10 cellular contexts compared by ENCODE assay signal in the genomic region with DNA sequence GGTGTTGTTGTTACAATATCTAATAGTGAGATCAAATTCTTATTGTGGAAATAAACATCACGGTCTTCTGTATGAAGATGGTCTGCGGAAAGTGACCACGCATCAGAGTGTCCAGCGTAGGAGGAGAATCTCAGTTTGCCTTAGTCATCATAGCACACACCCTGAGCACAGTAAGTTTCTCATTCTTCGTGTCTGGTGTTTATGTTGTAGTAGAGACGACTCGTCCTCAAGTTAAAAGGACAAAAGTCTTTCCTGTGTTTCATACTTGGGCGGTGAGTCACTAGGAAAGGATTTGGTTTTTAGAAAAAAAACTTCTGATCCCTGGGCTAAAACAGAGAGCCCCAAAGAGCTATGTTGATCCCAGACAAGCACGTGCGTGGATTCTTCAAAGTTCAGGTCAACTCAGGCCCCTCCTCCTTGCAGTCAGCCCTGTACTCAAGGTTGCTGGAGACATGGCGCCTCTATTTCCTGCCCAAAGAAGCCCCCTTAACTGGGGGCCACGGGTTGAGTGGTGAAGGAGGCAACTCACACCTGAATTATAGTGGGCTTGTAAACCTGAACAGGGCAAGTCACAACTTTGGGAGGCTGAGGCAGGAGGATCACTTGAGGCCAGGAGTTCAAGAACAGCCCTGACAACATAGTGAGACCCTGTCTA.
A peak's percentile ranks its signal among the peaks of the same experiment; 100 is the strongest.
DNase-seq lines count a peak whose midpoint lies in the region; ATAC-seq, FAIRE-seq and TF ChIP-seq lines count a peak whose summit lies in the region.
"Had no signal": no experiment of that assay in that cellular context is flagged by ENCODE, and none has a peak within 500 bp of the region (broad histone marks: within the 10 kb centered on the region; RNA-seq: fewer than 3 reads in every experiment).

No MANE protein-coding gene starts in this region.

- H3K4me1 ChIP-seq in lower lobe of right lung, result peaks cover 30% of the 10 kb centered on the region
- H3K4me1 ChIP-seq in neuronal stem cell (ENCODE audit: control insufficient read depth in 2 of 2, insufficient read depth in 1 of 2, low read depth in 1 of 2, low read length in 2 of 2), result peaks cover 13 to 17% of the 10 kb centered on the region in 2 donors

- no peak overlapping the region for H2BK120ac ChIP-seq in neuronal stem cell (ENCODE audit: low read depth, low read length)

- H2AK5ac ChIP-seq in neuronal stem cell (ENCODE audit: low read depth, low read length), result no peak overlapping the region

- H3K14ac ChIP-seq in neuronal stem cell (ENCODE audit: low read length), result no peak overlapping the region

- H3K9me3 ChIP-seq in AG04450 (ENCODE audit: control insufficient read depth, insufficient read depth, low read length), result no peaks in the 10 kb centered on the region; the same call in 1 of the 2 replicates
- H3K9me3 ChIP-seq in lower lobe of right lung, result no peaks in the 10 kb centered on the region
- peaks cover 0 to 6% of the 10 kb centered on the region in 2 donors for H3K9me3 ChIP-seq in neuronal stem cell (replicated peaks in 1 of 2; ENCODE audit: control insufficient read depth in 2 of 2, insufficient read depth in 1 of 2, low read depth in 1 of 2, low read length in 2 of 2)
- H3K9me3 ChIP-seq: suprapubic skin had no signal

- no peak overlapping the region for H2BK12ac ChIP-seq in neuronal stem cell (ENCODE audit: low read length)

- TF ChIP-seq EP300 in Ishikawa (IDR thresholded peaks at IDR 0.05; ENCODE audit: borderline replicate concordance), result no peak

- no peak overlapping the region for H3K4me2 ChIP-seq in neuronal stem cell (ENCODE audit: insufficient read depth, low read length, poor library complexity, severe bottlenecking)

- no peaks in the 10 kb centered on the region for H3K27me3 ChIP-seq in AG04450 (ENCODE audit: control insufficient read depth, insufficient read depth, low read length)
- no peaks in the 10 kb centered on the region for H3K27me3 ChIP-seq in bronchial epithelial cell (ENCODE audit: control insufficient read depth, insufficient read depth, low read length)
- no peaks in the 10 kb centered on the region for H3K27me3 ChIP-seq in lower lobe of right lung (ENCODE audit: low read depth)
- H3K27me3 ChIP-seq in neuronal stem cell (ENCODE audit: control insufficient read depth in 3 of 3, insufficient read depth in 3 of 3, low read depth in 1 of 3, low read length in 3 of 3), result no peaks in the 10 kb centered on the region
- H3K27me3 ChIP-seq: suprapubic skin had no signal

- peaks cover 5% of the 10 kb centered on the region for H3K27me3 Mint-ChIP-seq in activated T-cell treated with anti-CD3 and anti-CD28 coated beads, Interleukin-2, amount 50 U/mL, for 4 hours (ENCODE audit: low read depth)

- H3K4ac ChIP-seq in neuronal stem cell (ENCODE audit: low read length), result no peak overlapping the region

- no CpG with 5 or more reads among the region's 12 CpGs for WGBS in neuronal stem cell (ENCODE audit: extremely low coverage in 2 of 2, insufficient read length in 2 of 2, insufficient replicate concordance in 1 of 2), 2 donors

- no peak overlapping the region for H3K4me3 ChIP-seq in AG04450 (ENCODE audit: low read depth, low read length)
- no peak overlapping the region for H3K4me3 ChIP-seq in bronchial epithelial cell (ENCODE audit: low read depth, low read length)
- H3K4me3 ChIP-seq in lower lobe of right lung, result no peak overlapping the region
- no peak overlapping the region for H3K4me3 ChIP-seq in neuronal stem cell (ENCODE audit: low read length in 2 of 2)
- H3K4me3 ChIP-seq: suprapubic skin had no signal

- H3K9me3 Mint-ChIP-seq in activated T-cell treated with anti-CD3 and anti-CD28 coated beads, Interleukin-2, amount 50 U/mL, for 4 hours, result no peaks in the 10 kb centered on the region

- H2BK15ac ChIP-seq in neuronal stem cell (ENCODE audit: low read length), result no peak overlapping the region

- no peaks in the 10 kb centered on the region for H3K36me3 Mint-ChIP-seq in activated T-cell treated with anti-CD3 and anti-CD28 coated beads, Interleukin-2, amount 50 U/mL, for 4 hours (ENCODE audit: insufficient read depth)

- H3K4me1 Mint-ChIP-seq in activated T-cell treated with anti-CD3 and anti-CD28 coated beads, Interleukin-2, amount 50 U/mL, for 4 hours (ENCODE audit: low read depth), result peaks cover 11% of the 10 kb centered on the region

- H4K91ac ChIP-seq in neuronal stem cell (ENCODE audit: low read depth, low read length, poor library complexity), result no peak overlapping the region

- TF ChIP-seq CTCF in AG04450 (IDR thresholded peaks at IDR 0.05; ENCODE audit: low read depth, low read length) (no peak), bronchial epithelial cell (IDR thresholded peaks at IDR 0.05; ENCODE audit: insufficient read depth, low read length, severe bottlenecking) (no peak), lower lobe of right lung (IDR thresholded peaks at IDR 0.05) (no peak)

- DNase-seq in AG04450 (ENCODE audit: low read depth, low spot score), result no peak
- peak; percentile 73 for DNase-seq in bronchial epithelial cell (ENCODE audit: low read depth)
- DNase-seq in lower lobe of right lung, result no peak
- DNase-seq in activated T-cell treated with anti-CD3 and anti-CD28 coated beads, Interleukin-2, amount 50 U/mL, for 1 hour, result no peak
- no peak for DNase-seq in activated T-cell treated with anti-CD3 and anti-CD28 coated beads, Interleukin-2, amount 50 U/mL, for 4 hours
- DNase-seq in neuronal stem cell (ENCODE audit: low spot score), result no peak

- H3K79me1 ChIP-seq in neuronal stem cell (ENCODE audit: low read depth, low read length), result peaks cover 2% of the 10 kb centered on the region

- POLR2A ChIA-PET in AG04450 (lab: Yijun Ruan, JAX), result no interaction called here

- ATAC-seq in lower lobe of right lung (peak; percentile 38 to 63), GM21515 (IDR thresholded peaks at IDR 0.05; ENCODE audit: unreplicated experiment) (no peak)
- ATAC-seq in activated T-cell treated with anti-CD3 and anti-CD28 coated beads, Interleukin-2, amount 50 U/mL, for 4 hours, result no peak

- no peak overlapping the region for H2BK5ac ChIP-seq in neuronal stem cell (ENCODE audit: low read length)

- H3K18ac ChIP-seq in neuronal stem cell (ENCODE audit: low read length), result no peak overlapping the region

- no peak overlapping the region for H2AFZ ChIP-seq in neuronal stem cell (ENCODE audit: low read length)

- no peak for FAIRE-seq in bronchial epithelial cell (lab: Jason Lieb, UNC)
- FAIRE-seq: TTC549 had no signal

- H3K27ac ChIP-seq in AG04450 (ENCODE audit: low read depth, low read length) (peak overlapping the region; percentile 80), lower lobe of right lung (peak overlapping the region; percentile 12), neuronal stem cell (replicated peaks; ENCODE audit: low read length) (no peak overlapping the region)

- H3K4me3 Mint-ChIP-seq in activated T-cell treated with anti-CD3 and anti-CD28 coated beads, Interleukin-2, amount 50 U/mL, for 4 hours, result no peak overlapping the region

- no peak overlapping the region for H4K8ac ChIP-seq in neuronal stem cell (ENCODE audit: low read depth, low read length)

- intact Hi-C loops in lower lobe of right lung (cut with DNase I), result no loop called here

- no peak overlapping the region for H3K23ac ChIP-seq in neuronal stem cell (ENCODE audit: low read depth, low read length, poor library complexity)

- CTCF ChIA-PET in AG04450 (lab: Charles Lee), result interaction anchor here (4.4 kb wide), 1 partner anchor 45 kb away, joined by 27 read pairs; no protein-coding TSS in a partner anchor

- no peak overlapping the region for H3K9ac ChIP-seq in neuronal stem cell (ENCODE audit: low read depth, low read length, poor library complexity)

- TF ChIP-seq RAD21 in Ishikawa (IDR thresholded peaks at IDR 0.05; ENCODE audit: low read depth), result no peak

- H3K36me3 ChIP-seq in bronchial epithelial cell (ENCODE audit: control insufficient read depth, insufficient read depth, low read length) (peaks cover 2% of the 10 kb centered on the region), lower lobe of right lung (no peaks in the 10 kb centered on the region), neuronal stem cell (replicated peaks in 1 of 2; ENCODE audit: control insufficient read depth in 2 of 2, insufficient read depth in 2 of 2, low read length in 2 of 2) (peaks cover 1 to 66% of the 10 kb centered on the region in 2 donors)
- H3K36me3 ChIP-seq: suprapubic skin had no signal

TF ChIP-seq in Ishikawa, 13 proteins besides CTCF, POLR2A, EP300 and RAD21:
- TF ChIP-seq TEAD4 (IDR thresholded peaks at IDR 0.05) (peak; percentile 42; the same call in 1 of the 2 replicates), ZBTB7A (IDR thresholded peaks at IDR 0.05; ENCODE audit: low read depth) (no peak), CEBPB (IDR thresholded peaks at IDR 0.05) (no peak), NFIC (IDR thresholded peaks at IDR 0.05) (no peak)
- TF ChIP-seq, protein P1, sequence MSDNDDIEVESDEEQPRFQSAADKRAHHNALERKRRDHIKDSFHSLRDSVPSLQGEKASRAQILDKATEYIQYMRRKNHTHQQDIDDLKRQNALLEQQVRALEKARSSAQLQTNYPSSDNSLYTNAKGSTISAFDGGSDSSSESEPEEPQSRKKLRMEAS (IDR thresholded peaks at IDR 0.05), result no peak; the same call in 1 of the 2 replicates

Comparison
In these comparisons a context has a peak if more than half of its experiments do, and no peak if none do; other contexts are left out.
1. ATAC-seq: peak in lower lobe of right lung (2 of 2); none in GM21515 (single experiment) and activated T-cell treated with anti-CD3 and anti-CD28 coated beads, Interleukin-2, amount 50 U/mL, for 4 hours (0 of 2).